ENCODE assay signal across 16 cellular contexts in the genomic region with DNA sequence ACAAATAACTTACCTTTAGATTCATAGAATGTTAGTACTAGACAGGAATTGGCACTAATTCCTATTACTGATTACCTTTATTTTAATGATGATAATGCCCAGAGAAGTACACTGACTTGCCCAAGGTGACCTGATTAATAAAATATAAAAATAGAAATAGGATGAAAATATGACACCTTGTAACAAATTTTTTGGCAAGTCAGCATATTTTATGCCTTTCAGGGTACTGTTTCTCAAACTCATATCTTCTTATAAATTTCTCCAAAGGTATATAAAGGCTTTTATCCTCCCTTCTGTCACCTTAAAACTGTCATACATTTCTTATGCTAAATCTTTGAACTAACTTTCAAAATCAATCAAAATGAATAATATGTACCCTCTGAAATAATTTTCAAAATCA.
DNase-seq lines count a peak whose midpoint lies in the region; ATAC-seq, FAIRE-seq and TF ChIP-seq lines count a peak whose summit lies in the region.
"Had no signal": no experiment of that assay in that cellular context is flagged by ENCODE, and none has a peak within 500 bp of the region (broad histone marks: within the 10 kb centered on the region; RNA-seq: fewer than 3 reads in every experiment).

No MANE protein-coding gene starts in this region.

- POLR2A ChIA-PET in IMR-90 (lab: Charles Lee; ENCODE audit: unreplicated experiment) (no interaction called here), H1 (lab: Charles Lee; ENCODE audit: partially characterized antibody) (interaction anchor here (1.2 kb wide), 1 partner anchor 8 kb away, joined by 6 read pairs; no protein-coding TSS in a partner anchor)

- no peak overlapping the region for H2AFZ ChIP-seq in GM23338
- H2AFZ ChIP-seq in IMR-90 (replicated peaks; ENCODE audit: low read length, poor library complexity), result no peak overlapping the region
- H2AFZ ChIP-seq in H1 (ENCODE audit: low read length), result no peak overlapping the region
- H2AFZ ChIP-seq in MM.1S (ENCODE audit: low read length), result no peak overlapping the region
- H2AFZ ChIP-seq: GM23248 had no signal

- H3K9me2 ChIP-seq in GM23338 (ENCODE audit: insufficient read depth) (no peaks in the 10 kb centered on the region), MM.1S (replicated peaks; ENCODE audit: insufficient read depth, low read length) (no peaks in the 10 kb centered on the region)

- dilution Hi-C loops in IMR-90 (cut with HindIII; ENCODE audit: low sequenced_read_pairs, unreplicated experiment), result no loop called here

- no peaks in the 10 kb centered on the region for H3K9me3 Mint-ChIP-seq in GM23338
- H3K9me3 Mint-ChIP-seq: IgD-negative memory B cell had no signal

- TF ChIP-seq CTCF in GM23338 (conservative IDR thresholded peaks at IDR 0.05; ENCODE audit: low read depth in 2 of 2) (no peak), IMR-90 (conservative IDR thresholded peaks at IDR 0.05; ENCODE audit: low read depth, low read length) (no peak), H1 (IDR thresholded peaks at IDR 0.05; ENCODE audit: control extremely low read depth in 1 of 3, insufficient read depth in 1 of 3, low read depth in 1 of 3, low read length in 3 of 3) (no peak), MM.1S (IDR thresholded peaks at IDR 0.05; ENCODE audit: low read length) (no peak)

- H3K4me1 ChIP-seq in GM23338 (ENCODE audit: insufficient read depth) (peaks cover 18% of the 10 kb centered on the region), IMR-90 (ENCODE audit: control insufficient read depth, insufficient read depth, low read length) (no peaks in the 10 kb centered on the region), H1 (replicated peaks in 1 of 4; ENCODE audit: control insufficient read depth in 3 of 4, insufficient read depth in 4 of 4, low read length in 3 of 4) (no peaks in the 10 kb centered on the region), iPS-20b (ENCODE audit: insufficient read depth, low read length) (peaks cover 4% of the 10 kb centered on the region; the same call in 1 of the 2 replicates), MM.1S (ENCODE audit: low read length) (no peaks in the 10 kb centered on the region)

- H3K27me3 ChIP-seq in GM23338 (ENCODE audit: insufficient read depth), result no peaks in the 10 kb centered on the region
- H3K27me3 ChIP-seq in IMR-90 (ENCODE audit: control insufficient read depth, insufficient read depth, low read length), result no peaks in the 10 kb centered on the region; the same call in 1 of the 2 replicates
- no peaks in the 10 kb centered on the region for H3K27me3 ChIP-seq in H1 (replicated peaks in 1 of 4; ENCODE audit: control insufficient read depth in 3 of 4, extremely low read depth in 1 of 4, insufficient read depth in 3 of 4, low read length in 3 of 4)
- no peaks in the 10 kb centered on the region for H3K27me3 ChIP-seq in iPS-20b (ENCODE audit: insufficient read depth, low read length)
- H3K27me3 ChIP-seq in MM.1S (replicated peaks; ENCODE audit: insufficient read depth, low read length), result no peaks in the 10 kb centered on the region
- H3K27me3 ChIP-seq: BLaER1 had no signal

- H3K79me1 ChIP-seq in IMR-90 (ENCODE audit: low read depth in 1 of 2, low read length in 2 of 2) (no peaks in the 10 kb centered on the region), H1 (ENCODE audit: low read depth, low read length) (no peaks in the 10 kb centered on the region)

- H4K91ac ChIP-seq in IMR-90 (ENCODE audit: insufficient read depth, low read depth, low read length), result no peak overlapping the region
- no peak overlapping the region for H4K91ac ChIP-seq in H1 (replicated peaks; ENCODE audit: insufficient read length, low read length)

- H3K36me3 ChIP-seq in GM23338 (ENCODE audit: insufficient read depth), result no peaks in the 10 kb centered on the region
- no peaks in the 10 kb centered on the region for H3K36me3 ChIP-seq in IMR-90 (ENCODE audit: control insufficient read depth, insufficient read depth, low read length)
- no peaks in the 10 kb centered on the region for H3K36me3 ChIP-seq in H1 (ENCODE audit: control insufficient read depth in 2 of 4, insufficient read depth in 4 of 4, low read length in 3 of 4)
- no peaks in the 10 kb centered on the region for H3K36me3 ChIP-seq in iPS-20b (ENCODE audit: insufficient read depth, low read depth, low read length)
- no peaks in the 10 kb centered on the region for H3K36me3 ChIP-seq in MM.1S (replicated peaks; ENCODE audit: insufficient read depth, low read length)
- H3K36me3 ChIP-seq: BLaER1 had no signal

- ATAC-seq in GM23338 (no peak), IMR-90 (ENCODE audit: low read depth) (no peak), GM18511 (IDR thresholded peaks at IDR 0.05; ENCODE audit: unreplicated experiment) (no peak)

- H3K27me3 Mint-ChIP-seq in GM23338 (ENCODE audit: insufficient read depth, low read depth, poor library complexity), result no peaks in the 10 kb centered on the region
- H3K27me3 Mint-ChIP-seq: CD4-positive, alpha-beta memory T cell; IgD-negative memory B cell had no signal

- H4K20me1 ChIP-seq in GM23338 (replicated peaks; ENCODE audit: insufficient read depth) (no peaks in the 10 kb centered on the region), IMR-90 (ENCODE audit: insufficient read depth, low read length) (no peaks in the 10 kb centered on the region), H1 (replicated peaks in 1 of 2; ENCODE audit: control insufficient read depth in 1 of 2, insufficient read depth in 2 of 2, low read length in 2 of 2) (no peaks in the 10 kb centered on the region), MM.1S (ENCODE audit: insufficient read depth, low read length) (no peaks in the 10 kb centered on the region)
- H4K20me1 ChIP-seq: BLaER1 had no signal

- intact Hi-C loops in IMR-90 (cut with micrococcal nuclease), result loop anchor here (2.0 to 10.0 kb wide), 3 partner anchors 99 to 191 kb away; a partner anchor contains a TSS

- H2BK15ac ChIP-seq in IMR-90 (ENCODE audit: low read depth, low read length) (no peak overlapping the region), H1 (ENCODE audit: low read length) (no peak overlapping the region)

- H3K4me3 ChIP-seq in GM23338 (no peak overlapping the region), IMR-90 (ENCODE audit: insufficient read depth, low read depth, low read length) (no peak overlapping the region), H1 (ENCODE audit: extremely low read depth in 1 of 4, insufficient read depth in 2 of 4, low read depth in 3 of 4, low read length in 4 of 4) (peak overlapping the region in 1 of 4 experiments; percentile 22; a peak in 1 of 8 replicates), iPS-20b (ENCODE audit: low read length) (peak overlapping the region; percentile 22; the same call in 1 of the 2 replicates), MM.1S (ENCODE audit: low read length) (no peak overlapping the region)
- H3K4me3 ChIP-seq: BLaER1, GM23248 had no signal

- H3K4ac ChIP-seq in IMR-90 (ENCODE audit: low read depth, low read length) (no peak overlapping the region), H1 (replicated peaks; ENCODE audit: insufficient read length, low read depth, low read length) (no peak overlapping the region)

- H4K5ac ChIP-seq in IMR-90 (ENCODE audit: low read depth, low read length), result no peak overlapping the region
- H4K5ac ChIP-seq in H1 (ENCODE audit: insufficient read length, low read depth, low read length), result no peak overlapping the region

- DNase-seq in GM23338 (ENCODE audit: low spot score) (no peak), IMR-90 (no peak), H1 (ENCODE audit: low read depth in 1 of 2, low spot score in 2 of 2) (no peak), NCI-H1092 treated with DMSO at 0.1 percent for 48 hours (lab: John Stamatoyannopoulos, UW) (no peak), MM.1S (no peak)
- DNase-seq: CD4-positive, alpha-beta memory T cell; DMS79; GDM1; KG1 had no signal

- no TSS peak for BruUV-seq in IMR-90 (replicated peaks; lab: Mats Ljungman, UMichigan)

- H3K4me3 Mint-ChIP-seq in GM23338, result 0 out of 3 replicates have a peak overlapping the region, but pooled peaks have one; percentile 20
- H3K4me3 Mint-ChIP-seq: CD14-positive monocyte; CD4-positive, alpha-beta memory T cell; IgD-negative memory B cell had no signal

- H2BK120ac ChIP-seq in IMR-90 (ENCODE audit: low read depth, low read length) (no peak overlapping the region), H1 (replicated peaks; ENCODE audit: low read depth, low read length) (no peak overlapping the region)

- no peaks in the 10 kb centered on the region for H3K36me3 Mint-ChIP-seq in GM23338 (ENCODE audit: low read depth)
- H3K36me3 Mint-ChIP-seq: CD14-positive monocyte; CD4-positive, alpha-beta memory T cell; IgD-negative memory B cell had no signal

- H3K9me3 ChIP-seq in IMR-90 (ENCODE audit: control insufficient read depth, insufficient read depth, low read length), result no peaks in the 10 kb centered on the region
- H3K9me3 ChIP-seq in H1 (ENCODE audit: insufficient read depth in 2 of 2, low read depth in 1 of 2, low read length in 1 of 2), result no peaks in the 10 kb centered on the region
- H3K9me3 ChIP-seq in iPS-20b (ENCODE audit: insufficient read depth, low read depth, low read length), result no peaks in the 10 kb centered on the region
- H3K9me3 ChIP-seq in MM.1S (replicated peaks; ENCODE audit: insufficient read depth, low read length), result no peaks in the 10 kb centered on the region
- H3K9me3 ChIP-seq: BLaER1 had no signal

- H3K27ac Mint-ChIP-seq in GM23338, result peak overlapping the region; percentile 70
- H3K27ac Mint-ChIP-seq: CD14-positive monocyte; CD4-positive, alpha-beta memory T cell; IgD-negative memory B cell had no signal

- TF ChIP-seq POLR2A in IMR-90 (IDR thresholded peaks at IDR 0.05; ENCODE audit: low read depth, low read length) (no peak), H1 (IDR thresholded peaks at IDR 0.05; ENCODE audit: control extremely low read depth in 1 of 2, low read depth in 2 of 2, low read length in 2 of 2) (no peak)

- FAIRE-seq in H1 (lab: Jason Lieb, UNC), result no peak
- FAIRE-seq: GM19239 had no signal

- no peaks in the 10 kb centered on the region for H3K79me2 ChIP-seq in GM23338 (replicated peaks; ENCODE audit: insufficient read depth)
- H3K79me2 ChIP-seq in H1 (ENCODE audit: control insufficient read depth in 1 of 2, insufficient read depth in 2 of 2, low read length in 2 of 2), result no peaks in the 10 kb centered on the region
- H3K79me2 ChIP-seq in MM.1S (ENCODE audit: low read length), result no peaks in the 10 kb centered on the region

- H3K56ac ChIP-seq in IMR-90 (ENCODE audit: extremely low read depth, insufficient read depth, low read length) (no peak overlapping the region), H1 (replicated peaks; ENCODE audit: insufficient read length, low read depth, low read length) (no peak overlapping the region)

- H3K27ac ChIP-seq in GM23338 (ENCODE audit: low read depth) (no peak overlapping the region), IMR-90 (ENCODE audit: insufficient read depth, low read length) (no peak overlapping the region), H1 (ENCODE audit: low read depth, low read length) (no peak overlapping the region), iPS-20b (ENCODE audit: low read length) (no peak overlapping the region), MM.1S (ENCODE audit: low read length) (no peak overlapping the region)
- H3K27ac ChIP-seq: BLaER1, GM23248 had no signal

- H2BK5ac ChIP-seq in IMR-90 (ENCODE audit: low read depth, low read length, poor library complexity, severe bottlenecking) (no peak overlapping the region), H1 (ENCODE audit: low read depth, low read length) (no peak overlapping the region)

- H2BK12ac ChIP-seq in H1 (ENCODE audit: low read depth, low read length), result no peak overlapping the region

- H3F3A ChIP-seq in GM23338 (replicated peaks; ENCODE audit: low read depth) (no peaks in the 10 kb centered on the region), MM.1S (ENCODE audit: insufficient read depth, low read length) (no peaks in the 10 kb centered on the region)

- no peak overlapping the region for H2AK9ac ChIP-seq in IMR-90 (replicated peaks; ENCODE audit: low read depth, low read length, poor library complexity)

- no peak overlapping the region for H2BK20ac ChIP-seq in IMR-90 (ENCODE audit: low read depth, low read length)
- no peak overlapping the region for H2BK20ac ChIP-seq in H1 (ENCODE audit: low read length)

- no peaks in the 10 kb centered on the region for H3K9me1 ChIP-seq in IMR-90 (ENCODE audit: insufficient read depth, low read length)

- no peaks in the 10 kb centered on the region for H3K23me2 ChIP-seq in H1 (ENCODE audit: low read depth, low read length)

- H4K8ac ChIP-seq in IMR-90 (ENCODE audit: low read depth in 2 of 2, low read length in 2 of 2) (no peak overlapping the region), H1 (ENCODE audit: extremely low read depth, insufficient read depth, low read length) (no peak overlapping the region)

- H3K4me2 ChIP-seq in GM23338, result peak overlapping the region; percentile 22
- H3K4me2 ChIP-seq in IMR-90 (ENCODE audit: low read depth, low read length), result no peak overlapping the region
- H3K4me2 ChIP-seq in H1 (ENCODE audit: insufficient read depth in 1 of 2, low read depth in 2 of 2, low read length in 2 of 2), result no peak overlapping the region; a peak in 1 of 4 replicates
- H3K4me2 ChIP-seq in MM.1S (ENCODE audit: low read depth, low read length), result no peak overlapping the region
- H3K4me2 ChIP-seq: BLaER1 had no signal

- no peak overlapping the region for H3K18ac ChIP-seq in IMR-90 (ENCODE audit: low read depth, low read length)
- H3K18ac ChIP-seq in H1 (ENCODE audit: extremely low read depth, low read length), result no peak overlapping the region

- no peak for TF ChIP-seq EP300 in H1 (IDR thresholded peaks at IDR 0.05; ENCODE audit: borderline replicate concordance in 1 of 2, low read depth in 2 of 2, low read length in 2 of 2)

- H3K14ac ChIP-seq in IMR-90 (replicated peaks; ENCODE audit: low read depth, low read length) (no peak overlapping the region), H1 (ENCODE audit: insufficient read length) (no peak overlapping the region)

- TF ChIP-seq RAD21 in IMR-90 (IDR thresholded peaks at IDR 0.05; ENCODE audit: low read length), result no peak
- TF ChIP-seq RAD21 in H1 (IDR thresholded peaks at IDR 0.05 in 1 of 2, conservative IDR thresholded peaks at IDR 0.05 in 1 of 2; ENCODE audit: low read depth in 2 of 2, low read length in 2 of 2), result no peak

- H3K9ac ChIP-seq in IMR-90 (ENCODE audit: low read depth, low read length) (no peak overlapping the region), H1 (replicated peaks in 1 of 4; ENCODE audit: extremely low read depth in 1 of 4, low read depth in 3 of 4, low read length in 3 of 4) (no peak overlapping the region), iPS-20b (ENCODE audit: low read depth, low read length) (no peak overlapping the region), MM.1S (ENCODE audit: low read length) (no peak overlapping the region)
- H3K9ac ChIP-seq: BLaER1, GM23248 had no signal

- in situ Hi-C loops in IMR-90 (cut with MboI; ENCODE audit: low sequenced_read_pairs), result loop anchor here (25.0 kb wide), 1 partner anchor 103 kb away; no protein-coding TSS in a partner anchor

- H2AK5ac ChIP-seq in IMR-90 (ENCODE audit: low read depth, low read length) (no peak overlapping the region), H1 (ENCODE audit: low read depth, low read length) (no peak overlapping the region)

- H3K4me1 Mint-ChIP-seq in GM23338, result peaks cover 23% of the 10 kb centered on the region; the same call in 2 of the 3 replicates
- H3K4me1 Mint-ChIP-seq: CD14-positive monocyte had no signal

- CTCF ChIA-PET in IMR-90 (lab: Yijun Ruan, JAX), result interaction anchor here (0.6 to 1.9 kb wide), 3 partner anchors 12 to 108 kb away, joined by 4 to 10 read pairs (median 7); no protein-coding TSS in a partner anchor
- CTCF ChIA-PET in H1 (lab: Charles Lee; ENCODE audit: partially characterized antibody), result interaction anchor here (0.6 to 1.6 kb wide), 5 partner anchors 48 to 179 kb away, joined by 3 to 4 read pairs (median 3); no protein-coding TSS in a partner anchor

- no peak overlapping the region for H3K23ac ChIP-seq in IMR-90 (ENCODE audit: low read depth, low read length)
- H3K23ac ChIP-seq in H1 (ENCODE audit: insufficient read length), result no peak overlapping the region
